Comparison of ENCODE assay signal across 25 cellular contexts in the genomic region with DNA sequence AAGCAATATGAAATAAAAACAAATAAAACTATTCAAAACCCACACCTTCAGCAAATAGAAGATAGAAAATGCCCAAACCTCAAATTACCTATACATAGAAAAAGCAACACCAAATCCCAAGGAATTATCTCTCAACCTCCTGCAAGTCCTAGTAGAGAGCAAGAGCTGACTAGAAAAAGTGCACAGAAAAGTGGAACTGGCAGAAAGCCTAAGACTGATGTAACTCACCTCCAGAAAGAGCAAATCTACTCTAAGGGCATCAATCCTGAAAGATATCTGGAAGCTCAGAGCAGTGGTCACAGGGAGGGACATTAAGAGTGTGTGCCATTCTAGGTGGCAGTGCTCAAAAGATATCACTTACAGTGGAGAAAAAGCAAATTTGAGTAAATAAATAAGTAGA.
"Had no signal": no experiment of that assay in that cellular context is flagged by ENCODE, and none has a peak within 500 bp of the region (broad histone marks: within the 10 kb centered on the region; RNA-seq: fewer than 3 reads in every experiment).

No MANE protein-coding gene starts in this region.

- H3K4me3 Mint-ChIP-seq: activated CD4-positive, alpha-beta memory T cell treated with anti-CD3 and anti-CD28 coated beads, Interleukin-2, amount 10 ng/mL, durations not matched to agents 7 days and 5 days; activated naive CD4-positive, alpha-beta T cell treated with anti-CD3 and anti-CD28 coated beads, Interleukin-2, amount 50 U/mL, for 24 hours; brain; central memory CD8-positive, alpha-beta T cell had no signal

- H3K9me3 Mint-ChIP-seq: central memory CD8-positive, alpha-beta T cell had no signal

- H3K36me3 ChIP-seq: ascending aorta, Peyer's patch, SJCRH30 had no signal

- H3K9ac ChIP-seq: SK-N-SH had no signal

- H3K27me3 ChIP-seq: ascending aorta, Peyer's patch, SJCRH30 had no signal

- H3K4me3 ChIP-seq: ascending aorta, Peyer's patch, SJCRH30 had no signal

- H3K4me1 ChIP-seq: ascending aorta, Peyer's patch, SJCRH30 had no signal

- H3K27ac ChIP-seq: ascending aorta, Peyer's patch, RWPE1, SJCRH30, VCaP had no signal

- H3K27ac Mint-ChIP-seq: activated CD4-positive, alpha-beta memory T cell treated with anti-CD3 and anti-CD28 coated beads, Interleukin-2, amount 10 ng/mL, durations not matched to agents 7 days and 5 days; activated naive CD4-positive, alpha-beta T cell treated with anti-CD3 and anti-CD28 coated beads, Interleukin-2, amount 50 U/mL, for 24 hours; brain had no signal

- H3K36me3 Mint-ChIP-seq: brain had no signal

- H3K4me2 ChIP-seq: SK-N-SH had no signal

- H3K9me2 ChIP-seq: SK-N-SH had no signal

- H3K27me3 Mint-ChIP-seq: activated CD4-positive, alpha-beta memory T cell treated with anti-CD3 and anti-CD28 coated beads, Interleukin-2, amount 10 ng/mL, durations not matched to agents 7 days and 5 days; activated naive CD4-positive, alpha-beta T cell treated with anti-CD3 and anti-CD28 coated beads, Interleukin-2, amount 50 U/mL, for 24 hours; brain had no signal

- DNase-seq: activated CD4-positive, alpha-beta memory T cell treated with anti-CD3 and anti-CD28 coated beads, Interleukin-2, amount 10 ng/mL, durations not matched to agents 7 days and 5 days; activated CD4-positive, alpha-beta T cell treated with anti-CD3 and anti-CD28 coated beads, Interleukin-2, amount 50 U/mL, for 1 hour; activated CD4-positive, CD25-positive, alpha-beta regulatory T cell; activated effector memory CD4-positive, alpha-beta T cell treated with Interleukin-2 at 50 U/mL for 16 hours; activated naive CD4-positive, alpha-beta T cell; amniotic stem cell; MM.1S; NCI-H1105; NCI-H1436 treated with DMSO at 0.1 percent for 48 hours; NCI-H187; NCI-H2081; NCI-H2171 treated with DMSO at 0.1 percent for 48 hours; NCI-H226; NCI-H82; Peyer's patch; Right ventricle myocardium superior; SJCRH30; SK-N-SH; T-helper 1 cell had no signal

- H3K4me1 Mint-ChIP-seq: activated CD4-positive, alpha-beta memory T cell treated with anti-CD3 and anti-CD28 coated beads, Interleukin-2, amount 10 ng/mL, durations not matched to agents 7 days and 5 days; activated naive CD4-positive, alpha-beta T cell treated with anti-CD3 and anti-CD28 coated beads, Interleukin-2, amount 50 U/mL, for 24 hours; central memory CD8-positive, alpha-beta T cell had no signal

- H3K9me3 ChIP-seq: ascending aorta, Peyer's patch, SJCRH30, SK-N-SH had no signal
